ENCODE assay signal across 9 cellular contexts in the genomic region with DNA sequence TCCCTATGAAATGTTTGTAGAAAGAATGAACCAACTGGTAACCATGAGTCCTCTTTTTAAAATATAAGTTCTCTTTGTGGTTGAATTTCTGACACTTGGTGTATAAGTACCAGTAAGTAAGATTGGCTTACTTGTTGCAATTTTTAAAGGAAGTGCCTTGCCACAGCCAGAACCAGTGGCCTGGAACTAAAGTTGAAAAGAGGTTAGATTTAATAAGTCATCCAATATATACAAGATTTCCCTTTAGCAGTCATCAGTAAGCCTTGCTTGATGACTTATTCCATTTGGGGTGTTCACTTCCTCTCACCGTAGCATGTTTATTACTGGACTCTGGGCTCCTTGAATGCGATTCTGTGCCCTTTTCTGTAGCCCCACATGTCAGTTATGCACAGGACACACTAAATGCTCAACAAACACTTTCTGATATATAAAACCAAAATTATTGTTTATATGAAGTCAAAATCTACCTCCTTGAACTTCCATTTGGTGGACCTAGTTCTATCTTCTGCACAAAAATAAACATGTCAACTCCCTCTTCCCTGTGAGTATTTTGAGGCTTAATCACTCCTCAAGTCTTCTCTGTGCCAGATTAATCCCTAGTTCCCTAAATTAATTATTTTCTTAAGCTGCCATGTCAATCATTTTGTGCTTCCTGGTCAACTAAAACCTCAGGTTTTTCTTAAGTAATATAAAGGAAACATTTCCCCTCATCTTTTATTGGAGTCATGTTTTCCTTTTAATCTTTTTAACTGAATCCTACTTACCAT.
DNase-seq lines count a peak whose midpoint lies in the region; ATAC-seq and TF ChIP-seq lines count a peak whose summit lies in the region.
"Had no signal": no experiment of that assay in that cellular context is flagged by ENCODE, and none has a peak within 500 bp of the region (broad histone marks: within the 10 kb centered on the region; RNA-seq: fewer than 3 reads in every experiment).

No MANE protein-coding gene starts in this region.

- CTCF ChIA-PET in activated naive CD4-positive, alpha-beta T cell treated with anti-CD3 and anti-CD28 coated beads, Interleukin-2, amount 10 ng/mL, durations not matched to agents 7 days and 5 days (lab: Charles Lee), result interaction anchor here (3.3 kb wide), 1 partner anchor 138 kb away, joined by 18 read pairs; no protein-coding TSS in a partner anchor

- H3K9me3 ChIP-seq in Karpas-422 (ENCODE audit: low read length), result no peaks in the 10 kb centered on the region
- no peaks in the 10 kb centered on the region for H3K9me3 ChIP-seq in BE2C
- no peaks in the 10 kb centered on the region for H3K9me3 ChIP-seq in endodermal cell (ENCODE audit: control insufficient read depth, low read length)

- H3K36me3 ChIP-seq in Karpas-422 (ENCODE audit: insufficient read depth, low read length) (no peaks in the 10 kb centered on the region), BE2C (no peaks in the 10 kb centered on the region), endodermal cell (ENCODE audit: control insufficient read depth, insufficient read depth, low read length) (no peaks in the 10 kb centered on the region)

- peak overlapping the region; percentile 95 for H3K27ac ChIP-seq in Karpas-422 (ENCODE audit: low read length)
- no peak overlapping the region for H3K27ac ChIP-seq in endodermal cell (ENCODE audit: low read depth, low read length)

- whole genome bisulfite sequencing in endodermal cell (ENCODE audit: insufficient coverage in 1 of 2, insufficient read length in 1 of 2), 2 experiments, result 93 to 98% methylated on average over 2 of the region's 2 CpGs

- no peak for DNase-seq in activated naive CD4-positive, alpha-beta T cell treated with anti-CD3 and anti-CD28 coated beads, Interleukin-2, amount 10 ng/mL, durations not matched to agents 7 days and 5 days
- no peak for DNase-seq in activated naive CD4-positive, alpha-beta T cell treated with anti-CD3 and anti-CD28 coated beads, Interleukin-2, amount 50 U/mL, for 16 hours
- DNase-seq in Karpas-422 (peak; percentile 50), HFFc6 (no peak), BE2C (no peak), endodermal cell (no peak)
- peak; percentile 5 for DNase-seq in stimulated activated naive B cell treated with anti-CD40 and anti-IgM and Interleukin-4, amounts not matched to agents 10 μg/mL and 1 μg/mL and 100 μg/mL, for 72 hours
- DNase-seq: NCI-H1436 treated with DMSO at 0.1 percent for 48 hours had no signal

- H3K4me1 ChIP-seq in Karpas-422 (ENCODE audit: low read length) (peaks cover 100% of the 10 kb centered on the region), BE2C (no peaks in the 10 kb centered on the region), endodermal cell (ENCODE audit: control insufficient read depth, insufficient read depth, low read length) (no peaks in the 10 kb centered on the region)

- ATAC-seq in HG02759 (IDR thresholded peaks at IDR 0.05; ENCODE audit: unreplicated experiment), result peak; percentile 68
- peak; percentile 68 to 69 for ATAC-seq in stimulated activated naive B cell treated with anti-CD40 and anti-IgM and Interleukin-4, amounts not matched to agents 10 μg/mL and 1 μg/mL and 100 μg/mL, for 72 hours (replicated peaks)

- peaks cover 5% of the 10 kb centered on the region for H3K36me3 Mint-ChIP-seq in activated naive CD4-positive, alpha-beta T cell treated with anti-CD3 and anti-CD28 coated beads, Interleukin-2, amount 10 ng/mL, durations not matched to agents 7 days and 5 days
- peaks cover 0 to 2% of the 10 kb centered on the region in 2 donors for H3K36me3 Mint-ChIP-seq in stimulated activated naive B cell treated with anti-CD40 and anti-IgM and Interleukin-4, amounts not matched to agents 10 μg/mL and 1 μg/mL and 100 μg/mL, for 72 hours
- H3K36me3 Mint-ChIP-seq in HFFc6 (ENCODE audit: low read depth) (no peaks in the 10 kb centered on the region), endodermal cell (ENCODE audit: low read depth) (no peaks in the 10 kb centered on the region)

- H3K9me3 Mint-ChIP-seq in activated naive CD4-positive, alpha-beta T cell treated with anti-CD3 and anti-CD28 coated beads, Interleukin-2, amount 10 ng/mL, durations not matched to agents 7 days and 5 days, result no peaks in the 10 kb centered on the region
- peaks cover 0 to 3% of the 10 kb centered on the region in 2 donors for H3K9me3 Mint-ChIP-seq in stimulated activated naive B cell treated with anti-CD40 and anti-IgM and Interleukin-4, amounts not matched to agents 10 μg/mL and 1 μg/mL and 100 μg/mL, for 72 hours
- H3K9me3 Mint-ChIP-seq in HFFc6 (no peaks in the 10 kb centered on the region), endodermal cell (no peaks in the 10 kb centered on the region)

- TF ChIP-seq CTCF in HFFc6 (IDR thresholded peaks at IDR 0.05), result no peak
- TF ChIP-seq CTCF in BE2C (IDR thresholded peaks at IDR 0.05; ENCODE audit: low read depth, low read length), result no peak
- TF ChIP-seq CTCF in endodermal cell (conservative IDR thresholded peaks at IDR 0.05), result no peak

- no peaks in the 10 kb centered on the region for H3K27me3 ChIP-seq in Karpas-422 (ENCODE audit: low read length)
- no peaks in the 10 kb centered on the region for H3K27me3 ChIP-seq in BE2C
- no peaks in the 10 kb centered on the region for H3K27me3 ChIP-seq in endodermal cell (ENCODE audit: control insufficient read depth, insufficient read depth, low read length, poor library complexity, severe bottlenecking)

- H3K4me2 ChIP-seq in Karpas-422 (ENCODE audit: low read depth, low read length, poor library complexity, severe bottlenecking), result peak overlapping the region; percentile 19

- H3K27me3 Mint-ChIP-seq in activated naive CD4-positive, alpha-beta T cell treated with anti-CD3 and anti-CD28 coated beads, Interleukin-2, amount 10 ng/mL, durations not matched to agents 7 days and 5 days, result no peaks in the 10 kb centered on the region
- no peaks in the 10 kb centered on the region for H3K27me3 Mint-ChIP-seq in stimulated activated naive B cell treated with anti-CD40 and anti-IgM and Interleukin-4, amounts not matched to agents 10 μg/mL and 1 μg/mL and 100 μg/mL, for 72 hours
- H3K27me3 Mint-ChIP-seq in HFFc6 (ENCODE audit: insufficient read depth), result no peaks in the 10 kb centered on the region
- no peaks in the 10 kb centered on the region for H3K27me3 Mint-ChIP-seq in endodermal cell (ENCODE audit: insufficient read depth)

- H2AFZ ChIP-seq in Karpas-422 (ENCODE audit: low read length), result no peak overlapping the region

- peak overlapping the region; percentile 9 for H3K27ac Mint-ChIP-seq in activated naive CD4-positive, alpha-beta T cell treated with anti-CD3 and anti-CD28 coated beads, Interleukin-2, amount 10 ng/mL, durations not matched to agents 7 days and 5 days
- H3K27ac Mint-ChIP-seq in stimulated activated naive B cell treated with anti-CD40 and anti-IgM and Interleukin-4, amounts not matched to agents 10 μg/mL and 1 μg/mL and 100 μg/mL, for 72 hours, result no peak overlapping the region
- H3K27ac Mint-ChIP-seq in HFFc6 (no peak overlapping the region), endodermal cell (no peak overlapping the region)

- peaks cover 79% of the 10 kb centered on the region for H3K4me1 Mint-ChIP-seq in activated naive CD4-positive, alpha-beta T cell treated with anti-CD3 and anti-CD28 coated beads, Interleukin-2, amount 10 ng/mL, durations not matched to agents 7 days and 5 days
- H3K4me1 Mint-ChIP-seq in stimulated activated naive B cell treated with anti-CD40 and anti-IgM and Interleukin-4, amounts not matched to agents 10 μg/mL and 1 μg/mL and 100 μg/mL, for 72 hours, result peaks cover 38 to 67% of the 10 kb centered on the region in 2 donors
- no peaks in the 10 kb centered on the region for H3K4me1 Mint-ChIP-seq in HFFc6 (ENCODE audit: low read depth)
- H3K4me1 Mint-ChIP-seq in endodermal cell, result peaks cover 18% of the 10 kb centered on the region

- no peaks in the 10 kb centered on the region for H3K79me2 ChIP-seq in Karpas-422 (ENCODE audit: low read length)

- H3K9ac ChIP-seq in Karpas-422 (ENCODE audit: low read length) (peak overlapping the region; percentile 27; the same call in 1 of the 2 replicates), endodermal cell (ENCODE audit: extremely low read depth, low read length, poor library complexity, severe bottlenecking) (no peak overlapping the region)

- no peak overlapping the region for H3K4me3 Mint-ChIP-seq in activated naive CD4-positive, alpha-beta T cell treated with anti-CD3 and anti-CD28 coated beads, Interleukin-2, amount 10 ng/mL, durations not matched to agents 7 days and 5 days
- H3K4me3 Mint-ChIP-seq in stimulated activated naive B cell treated with anti-CD40 and anti-IgM and Interleukin-4, amounts not matched to agents 10 μg/mL and 1 μg/mL and 100 μg/mL, for 72 hours, result no peak overlapping the region
- H3K4me3 Mint-ChIP-seq in HFFc6, result no peak overlapping the region
- no peak overlapping the region for H3K4me3 Mint-ChIP-seq in endodermal cell

- no peaks in the 10 kb centered on the region for H3K9me2 ChIP-seq in Karpas-422 (replicated peaks; ENCODE audit: insufficient read depth, low read length)

- no peaks in the 10 kb centered on the region for H4K20me1 ChIP-seq in Karpas-422 (ENCODE audit: insufficient read depth, low read depth, low read length)

- H3K4me3 ChIP-seq in Karpas-422 (ENCODE audit: low read length), result no peak overlapping the region
- no peak overlapping the region for H3K4me3 ChIP-seq in BE2C (ENCODE audit: low read depth, low read length)
- H3K4me3 ChIP-seq in endodermal cell (ENCODE audit: low read length), result no peak overlapping the region

Comparison
In these comparisons a context has a peak if more than half of its experiments do, and no peak if none do; other contexts are left out.
1. DNase-seq: peak in Karpas-422 (single experiment) and stimulated activated naive B cell treated with anti-CD40 and anti-IgM and Interleukin-4, amounts not matched to agents 10 μg/mL and 1 μg/mL and 100 μg/mL, for 72 hours (single experiment); none in activated naive CD4-positive, alpha-beta T cell treated with anti-CD3 and anti-CD28 coated beads, Interleukin-2, amount 10 ng/mL, durations not matched to agents 7 days and 5 days (single experiment), activated naive CD4-positive, alpha-beta T cell treated with anti-CD3 and anti-CD28 coated beads, Interleukin-2, amount 50 U/mL, for 16 hours (single experiment), HFFc6 (single experiment), BE2C (single experiment) and endodermal cell (single experiment).